8 cellular contexts compared by ENCODE assay signal in genomic region chr15:60408438-60409105, GRCh38. TPM values are rescaled to one million over a fixed set of nuclear protein-coding genes. Genes with fewer than 3 reads are reported as not detected.
DNase-seq lines count a peak whose midpoint lies in the region; ATAC-seq and TF ChIP-seq lines count a peak whose summit lies in the region.

No MANE protein-coding gene starts in this region.

- no peak for TF ChIP-seq POLR2A in GM18505 (IDR thresholded peaks at IDR 0.05; ENCODE audit: borderline replicate concordance, extremely low read depth, insufficient read depth, insufficient read length)

- no peak for DNase-seq in Calu3
- no peak for DNase-seq in left colon
- DNase-seq in midbrain (lab: John Stamatoyannopoulos, UW), result no peak

- no TSS peak for BruUV-seq in Calu3 (replicated peaks; lab: Mats Ljungman, UMichigan)

- ATAC-seq in HG03108 (IDR thresholded peaks at IDR 0.05; ENCODE audit: unreplicated experiment) (peak; percentile 69), left colon (peak; percentile 98), GM21526 (IDR thresholded peaks at IDR 0.05; ENCODE audit: low FRiP score, unreplicated experiment) (no peak), GM18505 (IDR thresholded peaks at IDR 0.05; ENCODE audit: unreplicated experiment) (no peak), GM19463 (IDR thresholded peaks at IDR 0.05; ENCODE audit: unreplicated experiment) (no peak)

- no peaks in the 10 kb centered on the region for H3K27me3 Mint-ChIP-seq in Calu3 (ENCODE audit: unreplicated experiment)
- H3K27me3 Mint-ChIP-seq in T-helper 1 cell treated with Interleukin-12 subunit alpha and Interleukin-12 subunit beta and Interleukin-4 antibody, amounts not matched to agents 30 μg/mL and 1 μg/mL, for 36 hours (ENCODE audit: low read depth), result no peaks in the 10 kb centered on the region

- intact Hi-C loops in Calu3 (cut with micrococcal nuclease; ENCODE audit: unreplicated experiment), result loop anchor here (1.0 to 5.0 kb wide), 2 partner anchors 12 to 36 kb away; no protein-coding TSS in a partner anchor
- intact Hi-C loops in left colon (cut with DNase I, micrococcal nuclease), result no loop called here

- TF ChIP-seq CTCF in Calu3 (IDR thresholded peaks at IDR 0.05; ENCODE audit: unreplicated experiment), result no peak

- peak overlapping the region; percentile 55 for H3K4me3 Mint-ChIP-seq in Calu3 (ENCODE audit: low read depth, unreplicated experiment)
- peak overlapping the region; percentile 35 for H3K4me3 Mint-ChIP-seq in T-helper 1 cell treated with Interleukin-12 subunit alpha and Interleukin-12 subunit beta and Interleukin-4 antibody, amounts not matched to agents 30 μg/mL and 1 μg/mL, for 36 hours

- H3K9me3 Mint-ChIP-seq in Calu3 (ENCODE audit: low read depth, unreplicated experiment), result no peaks in the 10 kb centered on the region
- H3K9me3 Mint-ChIP-seq in T-helper 1 cell treated with Interleukin-12 subunit alpha and Interleukin-12 subunit beta and Interleukin-4 antibody, amounts not matched to agents 30 μg/mL and 1 μg/mL, for 36 hours, result peaks cover 3% of the 10 kb centered on the region

- H3K36me3 Mint-ChIP-seq in Calu3 (ENCODE audit: insufficient read depth, unreplicated experiment), result peaks cover 17% of the 10 kb centered on the region
- peaks cover 7% of the 10 kb centered on the region for H3K36me3 Mint-ChIP-seq in T-helper 1 cell treated with Interleukin-12 subunit alpha and Interleukin-12 subunit beta and Interleukin-4 antibody, amounts not matched to agents 30 μg/mL and 1 μg/mL, for 36 hours (ENCODE audit: low read depth)

- CTCF ChIA-PET in Calu3 (lab: Charles Lee), result interaction anchor here (1.1 to 3.1 kb wide), 3 partner anchors 10 to 34 kb away, joined by 3 to 16 read pairs (median 5); partner anchors contain the start of gene ANXA2

- peak overlapping the region; percentile 100 for H3K27ac Mint-ChIP-seq in Calu3 (ENCODE audit: unreplicated experiment)
- H3K27ac Mint-ChIP-seq in T-helper 1 cell treated with Interleukin-12 subunit alpha and Interleukin-12 subunit beta and Interleukin-4 antibody, amounts not matched to agents 30 μg/mL and 1 μg/mL, for 36 hours, result peak overlapping the region; percentile 71

- H3K4me1 Mint-ChIP-seq in Calu3 (ENCODE audit: low read depth, unreplicated experiment), result peaks cover 65% of the 10 kb centered on the region
- peaks cover 17% of the 10 kb centered on the region for H3K4me1 Mint-ChIP-seq in T-helper 1 cell treated with Interleukin-12 subunit alpha and Interleukin-12 subunit beta and Interleukin-4 antibody, amounts not matched to agents 30 μg/mL and 1 μg/mL, for 36 hours (ENCODE audit: low read depth)

RNA-seq across cellular contexts. Expression of gene ANXA2, which starts 10.8 kb away (rescaled TPM):
- total RNA-seq in Calu3 (2022) (3,100 and 3,305 TPM in 2 replicates), left colon (100 to 1,000 TPM; 815 to 870 TPM)

Comparison
In these comparisons a context has a peak if more than half of its experiments do, and no peak if none do; other contexts are left out.
1. ATAC-seq: peak in HG03108 (single experiment) and left colon (single experiment); none in GM21526 (single experiment), GM18505 (single experiment) and GM19463 (single experiment).